In the genomic region with DNA sequence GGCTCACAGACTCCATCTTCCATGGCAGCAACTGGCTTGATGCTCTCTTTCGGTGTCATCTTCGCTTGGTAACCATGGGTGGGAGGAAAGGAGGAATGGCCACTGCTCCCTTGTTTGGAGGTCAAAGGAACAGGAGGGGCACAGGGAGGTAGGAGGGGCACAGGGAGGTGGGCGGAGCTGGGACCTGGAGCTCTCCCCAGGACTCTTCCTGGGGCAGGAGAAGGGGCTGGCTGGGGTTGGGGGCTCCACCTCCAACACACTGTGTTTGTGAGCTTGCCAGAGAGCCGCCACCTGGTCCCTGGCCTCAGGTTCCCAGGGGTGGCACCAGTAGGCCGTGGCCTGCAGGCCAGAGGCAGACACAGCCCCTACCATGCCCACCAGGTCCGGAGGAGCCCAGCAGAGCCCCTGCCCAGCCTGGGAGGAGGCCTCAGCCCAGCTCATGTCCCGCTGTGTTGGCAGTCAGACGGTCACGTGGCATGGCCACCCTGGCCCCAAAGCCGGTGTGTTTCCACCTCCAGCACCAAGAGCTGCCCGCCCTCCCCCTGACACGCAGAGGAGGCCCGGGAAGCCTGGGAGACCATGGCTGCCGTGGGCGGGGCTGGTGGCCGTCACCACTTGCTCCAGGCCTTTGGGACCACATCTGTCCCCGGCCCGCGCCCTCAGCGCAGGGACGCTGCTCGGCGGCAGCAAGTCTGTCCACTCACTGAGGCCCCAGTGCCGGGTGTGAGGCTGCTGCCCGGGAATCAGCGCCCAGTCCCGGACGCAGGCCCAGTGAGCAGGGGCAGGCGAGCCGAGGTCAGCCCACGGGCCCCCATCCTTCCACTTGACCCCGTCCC, we compare ENCODE assay signal across 12 cellular contexts.
DNase-seq lines count a peak whose midpoint lies in the region; ATAC-seq and TF ChIP-seq lines count a peak whose summit lies in the region.
"Had no signal": no experiment of that assay in that cellular context is flagged by ENCODE, and none has a peak within 500 bp of the region (broad histone marks: within the 10 kb centered on the region; RNA-seq: fewer than 3 reads in every experiment).

No MANE protein-coding gene starts in this region.

- ATAC-seq in GM23338 (peak; percentile 6), T-helper 17 cell (no peak), HG03432 (IDR thresholded peaks at IDR 0.05; ENCODE audit: unreplicated experiment) (no peak), HG02938 (IDR thresholded peaks at IDR 0.05; ENCODE audit: unreplicated experiment) (no peak)

- no peak for TF ChIP-seq POLR2A in sigmoid colon (IDR thresholded peaks at IDR 0.05)

- no peak overlapping the region for H3K4me3 ChIP-seq in GM23338
- H3K4me3 ChIP-seq in iPS-15b (ENCODE audit: low read depth, low read length), result no peak overlapping the region
- no peak overlapping the region for H3K4me3 ChIP-seq in sigmoid colon

- H3K9ac ChIP-seq in iPS-15b (ENCODE audit: low read depth, low read length), result peak overlapping the region; percentile 12

- no peak for TF ChIP-seq EP300 in sigmoid colon (IDR thresholded peaks at IDR 0.05)

- H3F3A ChIP-seq in GM23338 (replicated peaks; ENCODE audit: low read depth), result peaks cover 3% of the 10 kb centered on the region; the same call in 1 of the 2 replicates

- H3K79me2 ChIP-seq in GM23338 (replicated peaks; ENCODE audit: insufficient read depth), result no peaks in the 10 kb centered on the region

- H3K4me3 Mint-ChIP-seq in GM23338 (peak overlapping the region; percentile 30; the same call in 2 of the 3 replicates), T-helper 17 cell (no peak overlapping the region)

- no peaks in the 10 kb centered on the region for H4K20me1 ChIP-seq in GM23338 (replicated peaks; ENCODE audit: insufficient read depth)

- DNase-seq in GM23338 (ENCODE audit: low spot score), result no peak
- DNase-seq in T-helper 17 cell, result no peak
- DNase-seq in sigmoid colon, result no peak
- no peak for DNase-seq in effector CD8-positive, alpha-beta T cell (lab: John Stamatoyannopoulos, UW)
- no peak for DNase-seq in head of caudate nucleus
- DNase-seq: KG1, midbrain, NCI-H1436, NCI-H526 had no signal

- intact Hi-C loops in sigmoid colon (cut with DNase I) (no loop called here), head of caudate nucleus (cut with DNase I) (loop anchor here (5.0 kb wide), 1 partner anchor 85 kb away; no protein-coding TSS in a partner anchor)

- H2AFZ ChIP-seq in GM23338, result no peak overlapping the region

- H3K36me3 Mint-ChIP-seq in GM23338 (ENCODE audit: low read depth) (no peaks in the 10 kb centered on the region; the same call in 2 of the 3 replicates), T-helper 17 cell (ENCODE audit: low read depth) (no peaks in the 10 kb centered on the region)

- 88 to 92% methylated on average over 32 of the region's 32 CpGs for WGBS in sigmoid colon, 2 donors

- H3K9me3 Mint-ChIP-seq in GM23338, result no peaks in the 10 kb centered on the region

- H3K27me3 ChIP-seq in GM23338 (ENCODE audit: insufficient read depth) (no peaks in the 10 kb centered on the region), iPS-15b (ENCODE audit: control insufficient read depth, insufficient read depth, low read length) (no peaks in the 10 kb centered on the region), sigmoid colon (no peaks in the 10 kb centered on the region)

- H3K4me1 Mint-ChIP-seq in GM23338, result peaks cover 6% of the 10 kb centered on the region
- H3K4me1 Mint-ChIP-seq in T-helper 17 cell, result peaks cover 10% of the 10 kb centered on the region

- H3K27ac Mint-ChIP-seq in GM23338 (peak overlapping the region; percentile 69), T-helper 17 cell (peak overlapping the region; percentile 29)

- peaks cover 4% of the 10 kb centered on the region; the same call in 1 of the 2 replicates for H3K4me1 ChIP-seq in GM23338 (ENCODE audit: insufficient read depth)
- H3K4me1 ChIP-seq in iPS-15b (ENCODE audit: control insufficient read depth, insufficient read depth, low read length), result no peaks in the 10 kb centered on the region
- peaks cover 0 to 91% (median 75%) of the 10 kb centered on the region in 4 donors for H3K4me1 ChIP-seq in sigmoid colon

- no peaks in the 10 kb centered on the region for H3K36me3 ChIP-seq in GM23338 (ENCODE audit: insufficient read depth)
- no peaks in the 10 kb centered on the region for H3K36me3 ChIP-seq in iPS-15b (ENCODE audit: control insufficient read depth, insufficient read depth, low read length)
- H3K36me3 ChIP-seq in sigmoid colon, result no peaks in the 10 kb centered on the region

- no peak overlapping the region for H3K4me2 ChIP-seq in GM23338

- H3K27me3 Mint-ChIP-seq in GM23338 (ENCODE audit: insufficient read depth, low read depth, poor library complexity) (peaks cover 7% of the 10 kb centered on the region), T-helper 17 cell (no peaks in the 10 kb centered on the region)

- H3K9me2 ChIP-seq in GM23338 (ENCODE audit: insufficient read depth), result no peaks in the 10 kb centered on the region

- H3K27ac ChIP-seq in GM23338 (ENCODE audit: low read depth) (no peak overlapping the region), sigmoid colon (peak overlapping the region; percentile 37 to 93 (median 92))

- H3K9me3 ChIP-seq in T-helper 17 cell (ENCODE audit: control insufficient read depth, low read length, poor library complexity, severe bottlenecking) (no peaks in the 10 kb centered on the region), iPS-15b (ENCODE audit: control insufficient read depth, insufficient read depth, low read length) (no peaks in the 10 kb centered on the region), sigmoid colon (no peaks in the 10 kb centered on the region)

- TF ChIP-seq CTCF in GM23338 (conservative IDR thresholded peaks at IDR 0.05; ENCODE audit: low read depth in 2 of 2) (no peak), sigmoid colon (IDR thresholded peaks at IDR 0.05) (no peak)

TF ChIP-seq in GM23338, 12 proteins besides CTCF, POLR2A, EP300 and RAD21 (continues in another document):
- TF ChIP-seq, protein P1, sequence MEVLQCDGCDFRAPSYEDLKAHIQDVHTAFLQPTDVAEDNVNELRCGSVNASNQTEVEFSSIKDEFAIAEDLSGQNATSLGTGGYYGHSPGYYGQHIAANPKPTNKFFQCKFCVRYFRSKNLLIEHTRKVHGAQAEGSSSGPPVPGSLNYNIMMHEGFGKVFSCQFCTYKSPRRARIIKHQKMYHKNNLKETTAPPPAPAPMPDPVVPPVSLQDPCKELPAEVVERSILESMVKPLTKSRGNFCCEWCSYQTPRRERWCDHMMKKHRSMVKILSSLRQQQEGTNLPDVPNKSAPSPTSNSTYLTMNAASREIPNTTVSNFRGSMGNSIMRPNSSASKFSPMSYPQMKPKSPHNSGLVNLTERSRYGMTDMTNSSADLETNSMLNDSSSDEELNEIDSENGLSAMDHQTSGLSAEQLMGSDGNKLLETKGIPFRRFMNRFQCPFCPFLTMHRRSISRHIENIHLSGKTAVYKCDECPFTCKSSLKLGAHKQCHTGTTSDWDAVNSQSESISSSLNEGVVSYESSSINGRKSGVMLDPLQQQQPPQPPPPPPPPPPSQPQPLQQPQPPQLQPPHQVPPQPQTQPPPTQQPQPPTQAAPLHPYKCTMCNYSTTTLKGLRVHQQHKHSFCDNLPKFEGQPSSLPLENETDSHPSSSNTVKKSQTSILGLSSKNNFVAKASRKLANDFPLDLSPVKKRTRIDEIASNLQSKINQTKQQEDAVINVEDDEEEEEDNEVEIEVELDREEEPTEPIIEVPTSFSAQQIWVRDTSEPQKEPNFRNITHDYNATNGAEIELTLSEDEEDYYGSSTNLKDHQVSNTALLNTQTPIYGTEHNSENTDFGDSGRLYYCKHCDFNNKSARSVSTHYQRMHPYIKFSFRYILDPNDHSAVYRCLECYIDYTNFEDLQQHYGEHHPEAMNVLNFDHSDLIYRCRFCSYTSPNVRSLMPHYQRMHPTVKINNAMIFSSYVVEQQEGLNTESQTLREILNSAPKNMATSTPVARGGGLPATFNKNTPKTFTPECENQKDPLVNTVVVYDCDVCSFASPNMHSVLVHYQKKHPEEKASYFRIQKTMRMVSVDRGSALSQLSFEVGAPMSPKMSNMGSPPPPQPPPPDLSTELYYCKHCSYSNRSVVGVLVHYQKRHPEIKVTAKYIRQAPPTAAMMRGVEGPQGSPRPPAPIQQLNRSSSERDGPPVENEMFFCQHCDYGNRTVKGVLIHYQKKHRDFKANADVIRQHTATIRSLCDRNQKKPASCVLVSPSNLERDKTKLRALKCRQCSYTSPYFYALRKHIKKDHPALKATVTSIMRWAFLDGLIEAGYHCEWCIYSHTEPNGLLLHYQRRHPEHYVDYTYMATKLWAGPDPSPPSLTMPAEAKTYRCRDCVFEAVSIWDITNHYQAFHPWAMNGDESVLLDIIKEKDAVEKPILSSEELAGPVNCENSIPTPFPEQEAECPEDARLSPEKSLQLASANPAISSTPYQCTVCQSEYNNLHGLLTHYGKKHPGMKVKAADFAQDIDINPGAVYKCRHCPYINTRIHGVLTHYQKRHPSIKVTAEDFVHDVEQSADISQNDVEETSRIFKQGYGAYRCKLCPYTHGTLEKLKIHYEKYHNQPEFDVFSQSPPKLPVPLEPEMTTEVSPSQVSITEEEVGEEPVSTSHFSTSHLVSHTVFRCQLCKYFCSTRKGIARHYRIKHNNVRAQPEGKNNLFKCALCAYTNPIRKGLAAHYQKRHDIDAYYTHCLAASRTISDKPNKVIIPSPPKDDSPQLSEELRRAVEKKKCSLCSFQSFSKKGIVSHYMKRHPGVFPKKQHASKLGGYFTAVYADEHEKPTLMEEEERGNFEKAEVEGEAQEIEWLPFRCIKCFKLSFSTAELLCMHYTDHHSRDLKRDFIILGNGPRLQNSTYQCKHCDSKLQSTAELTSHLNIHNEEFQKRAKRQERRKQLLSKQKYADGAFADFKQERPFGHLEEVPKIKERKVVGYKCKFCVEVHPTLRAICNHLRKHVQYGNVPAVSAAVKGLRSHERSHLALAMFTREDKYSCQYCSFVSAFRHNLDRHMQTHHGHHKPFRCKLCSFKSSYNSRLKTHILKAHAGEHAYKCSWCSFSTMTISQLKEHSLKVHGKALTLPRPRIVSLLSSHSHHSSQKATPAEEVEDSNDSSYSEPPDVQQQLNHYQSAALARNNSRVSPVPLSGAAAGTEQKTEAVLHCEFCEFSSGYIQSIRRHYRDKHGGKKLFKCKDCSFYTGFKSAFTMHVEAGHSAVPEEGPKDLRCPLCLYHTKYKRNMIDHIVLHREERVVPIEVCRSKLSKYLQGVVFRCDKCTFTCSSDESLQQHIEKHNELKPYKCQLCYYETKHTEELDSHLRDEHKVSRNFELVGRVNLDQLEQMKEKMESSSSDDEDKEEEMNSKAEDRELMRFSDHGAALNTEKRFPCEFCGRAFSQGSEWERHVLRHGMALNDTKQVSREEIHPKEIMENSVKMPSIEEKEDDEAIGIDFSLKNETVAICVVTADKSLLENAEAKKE (CRISPR knock-in tag; IDR thresholded peaks at IDR 0.05), result no peak
- TF ChIP-seq EZH2 (IDR thresholded peaks at IDR 0.05; ENCODE audit: low read depth, unreplicated experiment), result no peak
